8 cellular contexts compared by ENCODE assay signal in the genomic region with DNA sequence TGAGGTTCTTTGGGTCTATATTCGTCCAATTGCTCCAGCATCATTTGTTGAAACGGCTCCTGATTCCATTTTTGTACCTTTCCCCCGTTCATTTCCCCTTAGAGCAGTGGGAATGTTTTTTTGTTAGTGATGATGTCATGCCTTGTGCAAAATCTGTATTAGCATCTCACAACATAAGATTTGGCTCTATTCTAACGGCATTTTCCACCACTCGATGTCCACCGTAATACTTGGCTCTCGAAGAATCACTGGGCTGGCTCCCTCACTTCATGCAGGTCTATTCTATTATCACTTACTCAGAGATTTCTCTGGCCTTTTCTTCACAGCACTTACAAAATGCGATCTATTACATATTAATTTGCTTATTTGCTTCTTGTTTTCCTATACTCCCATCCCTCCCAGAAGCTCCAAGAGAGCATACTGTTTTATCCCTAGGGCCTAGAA. TPM values are rescaled to one million over a fixed set of nuclear protein-coding genes. Genes with fewer than 3 reads are reported as not detected.
DNase-seq lines count a peak whose midpoint lies in the region; ATAC-seq and TF ChIP-seq lines count a peak whose summit lies in the region.

No MANE protein-coding gene starts in this region.

- 3% methylated on average over 8 of the region's 8 CpGs for WGBS in right lobe of liver (ENCODE audit: insufficient coverage, low coverage, low lambda C conversion rate, missing lambda C conversion rate)

- no peaks in the 10 kb centered on the region for H3K36me3 ChIP-seq in ascending aorta
- H3K36me3 ChIP-seq in right lobe of liver, result no peaks in the 10 kb centered on the region

- ATAC-seq in HG03565 (IDR thresholded peaks at IDR 0.05; ENCODE audit: unreplicated experiment) (peak; percentile 1), right lobe of liver (peak in 3 of 4 donors; percentile 1 to 12 (median 6)), GM19023 (IDR thresholded peaks at IDR 0.05; ENCODE audit: unreplicated experiment) (no peak)

- no peaks in the 10 kb centered on the region for H3K27me3 ChIP-seq in ascending aorta
- H3K27me3 ChIP-seq in right lobe of liver, result no peaks in the 10 kb centered on the region

- H3K27ac ChIP-seq in ascending aorta (peak overlapping the region; percentile 82 to 86), right lobe of liver (peak overlapping the region; percentile 61 to 84 (median 75))

- TF ChIP-seq CTCF in ascending aorta (IDR thresholded peaks at IDR 0.05) (no peak), right lobe of liver (IDR thresholded peaks at IDR 0.05) (no peak)

- DNase-seq in DMS53 treated with DMSO at 0.1 percent for 48 hours (lab: John Stamatoyannopoulos, UW; ENCODE audit: unreplicated experiment) (peak; percentile 85), ascending aorta (ENCODE audit: low spot score in 2 of 2) (no peak), right lobe of liver (no peak), foreskin melanocyte (no peak), RPMI8226 (no peak)
- no peak for DNase-seq in activated naive CD4-positive, alpha-beta T cell treated with anti-CD3 and anti-CD28 coated beads, Interleukin-2, amount 50 U/mL, for 16 hours

- H3K4me1 ChIP-seq in ascending aorta (peaks cover 0 to 13% of the 10 kb centered on the region in 2 donors), right lobe of liver (peaks cover 0 to 14% (median 0%) of the 10 kb centered on the region in 4 donors)

- no peaks in the 10 kb centered on the region for H3K9me3 ChIP-seq in ascending aorta
- H3K9me3 ChIP-seq in right lobe of liver, result no peaks in the 10 kb centered on the region

- H3K4me3 ChIP-seq in ascending aorta, result peak overlapping the region; percentile 52 to 92
- H3K4me3 ChIP-seq in right lobe of liver, result peak overlapping the region in 2 of 3 donors; percentile 20 to 42

- intact Hi-C loops in ascending aorta (cut with DNase I) (loop anchor here (1.0 to 10.0 kb wide), 6 partner anchors 14 to 368 kb away; a partner anchor contains a TSS), right lobe of liver (cut with DNase I) (no loop called here)

- no peak for TF ChIP-seq POLR2A in right lobe of liver (IDR thresholded peaks at IDR 0.05)

RNA-seq across cellular contexts. Expression of a gene that starts 0.6 kb away (rescaled TPM):
- total RNA-seq in ascending aorta (70.6 TPM), right lobe of liver (10 to 100 TPM; 31.1 to 88.1 (median 47.0) TPM)

RNA-seq across cellular contexts. Expression of a gene that starts 13.4 kb away (rescaled TPM):
- total RNA-seq in ascending aorta (638 TPM), right lobe of liver (100 to 1,000 TPM; 123 to 422 (median 176) TPM)

RNA-seq across cellular contexts. Expression of a gene that starts 32.1 kb away (rescaled TPM):
- total RNA-seq in ascending aorta (41.3 TPM), right lobe of liver (10 to 100 TPM; 35.2 to 49.7 (median 43.3) TPM)
